ENCODE assay signal across 8 cellular contexts in genomic region chr4:129641179-129641578, GRCh38.
DNase-seq lines count a peak whose midpoint lies in the region; ATAC-seq and TF ChIP-seq lines count a peak whose summit lies in the region.

No MANE protein-coding gene starts in this region.

- H3K4me3 ChIP-seq in CD4-positive, alpha-beta memory T cell (ENCODE audit: low read length in 2 of 2): no peak overlapping the region
- H3K4me3 ChIP-seq in OCI-LY1 (ENCODE audit: low read depth, low read length, poor library complexity, severe bottlenecking) (no peak overlapping the region), right atrium auricular region (no peak overlapping the region), sigmoid colon (no peak overlapping the region)

- H3F3A ChIP-seq in OCI-LY1 (ENCODE audit: insufficient read depth, low read length): no peaks in the 10 kb centered on the region

- H3K79me2 ChIP-seq in OCI-LY1 (ENCODE audit: insufficient read depth, low read length): no peaks in the 10 kb centered on the region

- TF ChIP-seq POLR2A in sigmoid colon (IDR thresholded peaks at IDR 0.05): no peak

- H3K9me3 ChIP-seq in CD4-positive, alpha-beta memory T cell (ENCODE audit: control insufficient read depth in 1 of 2, low read length in 2 of 2): no peaks in the 10 kb centered on the region
- H3K9me3 ChIP-seq in OCI-LY1 (ENCODE audit: low read length) (no peaks in the 10 kb centered on the region), right atrium auricular region (no peaks in the 10 kb centered on the region), sigmoid colon (no peaks in the 10 kb centered on the region)

- H3K4me1 Mint-ChIP-seq in CD4-positive, alpha-beta memory T cell: no peaks in the 10 kb centered on the region

- no peaks in the 10 kb centered on the region for H3K36me3 ChIP-seq in CD4-positive, alpha-beta memory T cell (ENCODE audit: insufficient read depth, low read length)
- H3K36me3 ChIP-seq in OCI-LY1 (ENCODE audit: insufficient read depth, low read length): no peaks in the 10 kb centered on the region
- H3K36me3 ChIP-seq in right atrium auricular region: no peaks in the 10 kb centered on the region
- no peaks in the 10 kb centered on the region for H3K36me3 ChIP-seq in sigmoid colon

- no peaks in the 10 kb centered on the region for H3K27me3 ChIP-seq in CD4-positive, alpha-beta memory T cell (ENCODE audit: insufficient read depth, low read length)
- no peaks in the 10 kb centered on the region for H3K27me3 ChIP-seq in OCI-LY1 (ENCODE audit: insufficient read depth, low read length)
- no peaks in the 10 kb centered on the region for H3K27me3 ChIP-seq in right atrium auricular region
- H3K27me3 ChIP-seq in sigmoid colon: no peaks in the 10 kb centered on the region

- WGBS in sigmoid colon, 2 donors: 32 to 42% methylated on average over 5 of the region's 5 CpGs

- no peaks in the 10 kb centered on the region for H3K4me1 ChIP-seq in CD4-positive, alpha-beta memory T cell (ENCODE audit: insufficient read depth, low read length)
- H3K4me1 ChIP-seq in OCI-LY1 (ENCODE audit: insufficient read depth, low read length, severe bottlenecking) (no peaks in the 10 kb centered on the region), right atrium auricular region (no peaks in the 10 kb centered on the region), sigmoid colon (no peaks in the 10 kb centered on the region)

- H3K4me2 ChIP-seq in OCI-LY1 (ENCODE audit: low read length): no peak overlapping the region

- no peak overlapping the region for H3K27ac Mint-ChIP-seq in CD4-positive, alpha-beta memory T cell

- ATAC-seq in GM18867 (IDR thresholded peaks at IDR 0.05; ENCODE audit: unreplicated experiment): peak; percentile 86
- ATAC-seq in HG03175 (IDR thresholded peaks at IDR 0.05; ENCODE audit: unreplicated experiment): peak; percentile 82

- CTCF ChIA-PET in CD4-positive, alpha-beta memory T cell (lab: Charles Lee; ENCODE audit: partially characterized antibody): interaction anchor here (1.1 to 2.5 kb wide), 4 partner anchors 271 to 1449 kb away, joined by 3 to 9 read pairs (median 5); no protein-coding TSS in a partner anchor

- no peaks in the 10 kb centered on the region for H3K9me2 ChIP-seq in OCI-LY1 (ENCODE audit: low read depth, low read length)

- no peak overlapping the region for H3K27ac ChIP-seq in CD4-positive, alpha-beta memory T cell (ENCODE audit: low read depth, low read length)
- no peak overlapping the region for H3K27ac ChIP-seq in OCI-LY1 (ENCODE audit: low read depth, low read length, poor library complexity, severe bottlenecking)
- no peak overlapping the region for H3K27ac ChIP-seq in right atrium auricular region
- no peak overlapping the region for H3K27ac ChIP-seq in sigmoid colon

- no peaks in the 10 kb centered on the region for H3K36me3 Mint-ChIP-seq in CD4-positive, alpha-beta memory T cell

- H2AFZ ChIP-seq in OCI-LY1 (ENCODE audit: low read length): no peak overlapping the region

- H3K9me3 Mint-ChIP-seq in CD4-positive, alpha-beta memory T cell: peaks cover 0 to 8% (median 0%) of the 10 kb centered on the region in 8 donors

- TF ChIP-seq CTCF in OCI-LY1 (IDR thresholded peaks at IDR 0.05; ENCODE audit: low read length) (peak; percentile 84), right atrium auricular region (IDR thresholded peaks at IDR 0.05) (peak; percentile 76 to 80), sigmoid colon (IDR thresholded peaks at IDR 0.05) (peak; percentile 32 to 75 (median 53))

- intact Hi-C loops in CD4-positive, alpha-beta memory T cell (cut with micrococcal nuclease): no loop called here
- intact Hi-C loops in sigmoid colon (cut with DNase I): loop anchor here (1.0 to 2.0 kb wide), 2 partner anchors 114 to 279 kb away; no protein-coding TSS in a partner anchor

- no peak for TF ChIP-seq EP300 in sigmoid colon (IDR thresholded peaks at IDR 0.05)

- no peak overlapping the region for H3K9ac ChIP-seq in OCI-LY1 (ENCODE audit: low read length)

- peaks cover 0 to 1% of the 10 kb centered on the region in 2 donors for H3K27me3 Mint-ChIP-seq in CD4-positive, alpha-beta memory T cell

- peak in 4 of 5 donors; percentile 10 to 23 (median 18) for DNase-seq in CD4-positive, alpha-beta memory T cell
- peak; percentile 2 for DNase-seq in activated gamma-delta T cell treated with anti-CD3 and anti-CD28 coated beads, Interleukin-2, amount 50 U/mL, for 16 hours (ENCODE audit: low read depth)
- peak; percentile 66 for DNase-seq in right atrium auricular region (ENCODE audit: low spot score)
- DNase-seq in sigmoid colon: peak; percentile 71
- no peak for DNase-seq in middle frontal gyrus (ENCODE audit: extremely low spot score, low spot score)

- POLR2A ChIA-PET in CD4-positive, alpha-beta memory T cell (lab: Charles Lee; ENCODE audit: partially characterized antibody): no interaction called here

- H3K4me3 Mint-ChIP-seq in CD4-positive, alpha-beta memory T cell: no peak overlapping the region

- no peaks in the 10 kb centered on the region for H4K20me1 ChIP-seq in OCI-LY1 (ENCODE audit: insufficient read depth, low read length)
